ENCODE assay signal across 29 cellular contexts in the genomic region with DNA sequence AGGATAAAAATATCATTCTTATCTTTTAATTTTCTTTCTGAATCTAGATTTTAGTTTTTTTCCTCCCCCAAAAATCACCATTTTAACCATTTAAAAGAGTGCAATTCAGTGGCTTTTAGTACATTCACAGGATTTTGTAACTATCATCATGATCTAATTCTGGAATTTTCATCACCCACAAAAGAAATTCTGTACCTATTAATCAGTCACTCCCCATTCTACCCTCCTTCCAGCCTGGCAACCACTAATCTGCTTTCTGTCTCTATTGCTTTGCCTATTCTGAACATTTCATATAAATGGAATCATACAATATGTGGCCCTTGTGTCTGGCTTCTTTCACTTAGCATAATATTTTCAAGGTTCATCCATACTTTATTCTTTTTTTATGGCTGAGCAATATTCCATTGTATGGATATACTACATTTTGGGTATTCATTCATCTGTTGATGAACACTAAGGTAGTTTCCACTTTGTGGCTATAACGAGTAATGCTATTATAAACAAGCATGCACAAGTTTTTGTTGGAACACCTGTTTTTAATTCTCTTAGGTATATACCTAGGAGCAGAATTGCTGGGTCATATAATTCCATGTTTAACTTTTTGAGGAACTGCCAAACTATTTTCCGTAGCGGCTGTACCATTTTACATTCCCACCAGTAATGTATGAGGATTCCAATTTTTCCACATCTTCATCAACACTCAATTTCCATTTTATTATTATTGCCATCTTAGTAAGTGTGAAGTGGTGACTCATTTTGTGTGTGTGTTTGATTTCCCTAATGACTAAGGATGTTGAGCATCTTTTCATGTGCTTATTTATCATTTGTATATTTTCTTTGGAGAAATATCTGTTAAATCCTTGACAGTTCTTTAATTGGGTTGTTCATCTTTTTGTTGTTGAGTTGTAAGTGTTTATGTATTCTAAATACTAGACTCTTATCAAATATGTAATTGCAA.
A peak's percentile ranks its signal among the peaks of the same experiment; 100 is the strongest.
DNase-seq lines count a peak whose midpoint lies in the region; ATAC-seq, FAIRE-seq and TF ChIP-seq lines count a peak whose summit lies in the region.
"Had no signal": no experiment of that assay in that cellular context is flagged by ENCODE, and none has a peak within 500 bp of the region (broad histone marks: within the 10 kb centered on the region; RNA-seq: fewer than 3 reads in every experiment).

No MANE protein-coding gene starts in this region.

- no peak overlapping the region for H3K4me2 ChIP-seq in astrocyte (ENCODE audit: low read length)
- H3K4me2 ChIP-seq: neural progenitor cell had no signal

- no peak overlapping the region for H3K4me3 ChIP-seq in astrocyte (ENCODE audit: insufficient read depth, low read depth, low read length)
- no peak overlapping the region for H3K4me3 ChIP-seq in WERI-Rb-1 (ENCODE audit: low read depth, low read length)
- H3K4me3 ChIP-seq in kidney (ENCODE audit: low read length in 2 of 2), result no peak overlapping the region
- no peak overlapping the region for H3K4me3 ChIP-seq in right lobe of liver
- H3K4me3 ChIP-seq: ascending aorta, gastroesophageal sphincter, lower lobe of right lung, MG63, neural progenitor cell, transverse colon had no signal

- ATAC-seq in foreskin keratinocyte (peak; percentile 80), right lobe of liver (no peak)
- ATAC-seq: esophagus mucosa, gastroesophageal sphincter, lower lobe of right lung had no signal

- intact Hi-C loops in activated CD4-positive, alpha-beta T cell treated with anti-CD3 and anti-CD28 coated beads, Interleukin-2, amount 10 ng/mL, durations not matched to agents 24 days and 14 days (cut with micrococcal nuclease), result loop anchor here (10.0 kb wide), 2 partner anchors 86 to 294 kb away; no protein-coding TSS in a partner anchor
- intact Hi-C loops in kidney (cut with DNase I) (no loop called here), right lobe of liver (cut with DNase I) (no loop called here)

- no peaks in the 10 kb centered on the region for H4K20me1 ChIP-seq in astrocyte (ENCODE audit: insufficient read depth, low read length)

- H3K27ac ChIP-seq in astrocyte (ENCODE audit: low read depth, low read length) (peak overlapping the region; percentile 11), foreskin keratinocyte (peak overlapping the region; percentile 72), WERI-Rb-1 (no peak overlapping the region), kidney (ENCODE audit: low read depth in 2 of 2, low read length in 2 of 2) (no peak overlapping the region), right lobe of liver (no peak overlapping the region)
- H3K27ac ChIP-seq: ascending aorta, gastroesophageal sphincter, HL-60, lower lobe of right lung, neural progenitor cell, transverse colon had no signal

- FAIRE-seq in astrocyte (lab: Jason Lieb, UNC) (no peak), kidney (lab: Jason Lieb, UNC) (no peak)
- FAIRE-seq: H1, islet of Langerhans had no signal

- peaks cover 18% of the 10 kb centered on the region for H3K27me3 Mint-ChIP-seq in activated CD4-positive, alpha-beta T cell treated with anti-CD3 and anti-CD28 coated beads, Interleukin-2, amount 10 ng/mL, durations not matched to agents 24 days and 14 days
- peaks cover 2% of the 10 kb centered on the region for H3K27me3 Mint-ChIP-seq in astrocyte (ENCODE audit: low read depth, unreplicated experiment)
- H3K27me3 Mint-ChIP-seq: progenitor cell of endocrine pancreas had no signal

- H3K4me1 Mint-ChIP-seq in activated CD4-positive, alpha-beta T cell treated with anti-CD3 and anti-CD28 coated beads, Interleukin-2, amount 10 ng/mL, durations not matched to agents 24 days and 14 days, result peaks cover 14% of the 10 kb centered on the region
- peaks cover 13% of the 10 kb centered on the region for H3K4me1 Mint-ChIP-seq in astrocyte (ENCODE audit: low read depth, unreplicated experiment)
- H3K4me1 Mint-ChIP-seq: neural progenitor cell had no signal

- H3K4me1 ChIP-seq in astrocyte (ENCODE audit: insufficient read depth, low read length) (no peaks in the 10 kb centered on the region), foreskin keratinocyte (peaks cover 26% of the 10 kb centered on the region), kidney (ENCODE audit: control insufficient read depth in 1 of 2, insufficient read depth in 1 of 2, low read depth in 1 of 2, low read length in 2 of 2) (no peaks in the 10 kb centered on the region), right lobe of liver (no peaks in the 10 kb centered on the region)
- H3K4me1 ChIP-seq: ascending aorta, lower lobe of right lung, neural progenitor cell, transverse colon had no signal

- H3K4me3 Mint-ChIP-seq in activated CD4-positive, alpha-beta T cell treated with anti-CD3 and anti-CD28 coated beads, Interleukin-2, amount 10 ng/mL, durations not matched to agents 24 days and 14 days, result no peak overlapping the region
- H3K4me3 Mint-ChIP-seq in astrocyte (ENCODE audit: unreplicated experiment), result no peak overlapping the region
- H3K4me3 Mint-ChIP-seq: activated CD4-positive, alpha-beta memory T cell treated with anti-CD3 and anti-CD28 coated beads for 36 hours; activated naive CD8-positive, alpha-beta T cell; neural progenitor cell had no signal

- H3K9ac ChIP-seq in astrocyte (ENCODE audit: low read length), result no peak overlapping the region
- H3K9ac ChIP-seq in kidney (ENCODE audit: low read length in 2 of 2), result no peak overlapping the region
- H3K9ac ChIP-seq: neural progenitor cell had no signal

- TF ChIP-seq POLR2A in right lobe of liver (IDR thresholded peaks at IDR 0.05), result no peak

- no peaks in the 10 kb centered on the region for H3K79me2 ChIP-seq in astrocyte (ENCODE audit: insufficient read depth, low read length)

- peak; percentile 16 for DNase-seq in activated CD4-positive, alpha-beta T cell treated with anti-CD3 and anti-CD28 coated beads, Interleukin-2, amount 10 ng/mL, durations not matched to agents 24 days and 14 days
- no peak for DNase-seq in activated CD4-positive, alpha-beta T cell treated with anti-CD3 and anti-CD28 coated beads for 4 hours
- DNase-seq in astrocyte (ENCODE audit: low read depth) (peak; percentile 63), foreskin keratinocyte (peak; percentile 66 to 87), WERI-Rb-1 (no peak), kidney (no peak), right lobe of liver (no peak), NCI-H128 (lab: John Stamatoyannopoulos, UW; ENCODE audit: unreplicated experiment) (no peak)
- DNase-seq: 8988T; activated CD4-positive, alpha-beta memory T cell treated with anti-CD3 and anti-CD28 coated beads for 36 hours; activated CD4-positive, CD25-positive, alpha-beta regulatory T cell; effector CD4-positive, alpha-beta T cell; lower lobe of right lung; MG63; NCI-H1417 treated with DMSO at 0.1 percent for 48 hours; NCI-H2107; OCI-M1; Right ventricle myocardium superior; T1000; transverse colon had no signal

- no peaks in the 10 kb centered on the region for H3K36me3 Mint-ChIP-seq in activated CD4-positive, alpha-beta T cell treated with anti-CD3 and anti-CD28 coated beads, Interleukin-2, amount 10 ng/mL, durations not matched to agents 24 days and 14 days (ENCODE audit: low read depth)
- H3K36me3 Mint-ChIP-seq in astrocyte (ENCODE audit: low read depth, unreplicated experiment), result no peaks in the 10 kb centered on the region
- H3K36me3 Mint-ChIP-seq: activated CD4-positive, alpha-beta memory T cell treated with anti-CD3 and anti-CD28 coated beads for 36 hours; neural progenitor cell had no signal

- no peaks in the 10 kb centered on the region for H3K36me3 ChIP-seq in astrocyte (ENCODE audit: insufficient read depth, low read length)
- no peaks in the 10 kb centered on the region for H3K36me3 ChIP-seq in WERI-Rb-1
- no peaks in the 10 kb centered on the region for H3K36me3 ChIP-seq in kidney (ENCODE audit: control insufficient read depth in 1 of 2, insufficient read depth in 2 of 2, low read length in 2 of 2)
- H3K36me3 ChIP-seq in right lobe of liver, result no peaks in the 10 kb centered on the region
- H3K36me3 ChIP-seq: ascending aorta, gastroesophageal sphincter, lower lobe of right lung, MG63, neural progenitor cell, transverse colon had no signal

- H3K9me3 Mint-ChIP-seq in activated CD4-positive, alpha-beta T cell treated with anti-CD3 and anti-CD28 coated beads, Interleukin-2, amount 10 ng/mL, durations not matched to agents 24 days and 14 days, result peaks cover 6% of the 10 kb centered on the region
- peaks cover 6% of the 10 kb centered on the region for H3K9me3 Mint-ChIP-seq in astrocyte (ENCODE audit: unreplicated experiment)
- H3K9me3 Mint-ChIP-seq: activated CD4-positive, alpha-beta memory T cell treated with anti-CD3 and anti-CD28 coated beads for 36 hours; neural progenitor cell had no signal

- no peak overlapping the region for H2AFZ ChIP-seq in astrocyte (ENCODE audit: low read depth, low read length)
- H2AFZ ChIP-seq: neural progenitor cell had no signal

- no peaks in the 10 kb centered on the region for H3K27me3 ChIP-seq in astrocyte (ENCODE audit: insufficient read depth, low read length)
- no peaks in the 10 kb centered on the region for H3K27me3 ChIP-seq in foreskin keratinocyte
- no peaks in the 10 kb centered on the region for H3K27me3 ChIP-seq in WERI-Rb-1 (ENCODE audit: insufficient read depth, low read depth, severe bottlenecking)
- H3K27me3 ChIP-seq in right lobe of liver, result no peaks in the 10 kb centered on the region
- H3K27me3 ChIP-seq: ascending aorta, gastroesophageal sphincter, MG63, neural progenitor cell, transverse colon had no signal

- H3K27ac Mint-ChIP-seq in activated CD4-positive, alpha-beta T cell treated with anti-CD3 and anti-CD28 coated beads, Interleukin-2, amount 10 ng/mL, durations not matched to agents 24 days and 14 days, result no peak overlapping the region
- peak overlapping the region; percentile 80 for H3K27ac Mint-ChIP-seq in astrocyte (ENCODE audit: unreplicated experiment)
- H3K27ac Mint-ChIP-seq: activated CD4-positive, alpha-beta memory T cell treated with anti-CD3 and anti-CD28 coated beads for 36 hours; activated naive CD8-positive, alpha-beta T cell; neural progenitor cell; progenitor cell of endocrine pancreas had no signal

- 65% methylated on average over 3 of the region's 3 CpGs for WGBS in right lobe of liver (ENCODE audit: insufficient coverage, low coverage, low lambda C conversion rate, missing lambda C conversion rate)

- H3K9me3 ChIP-seq in astrocyte (ENCODE audit: insufficient read depth, low read depth, low read length), result no peaks in the 10 kb centered on the region
- H3K9me3 ChIP-seq in WERI-Rb-1 (ENCODE audit: severe bottlenecking), result no peaks in the 10 kb centered on the region
- no peaks in the 10 kb centered on the region for H3K9me3 ChIP-seq in kidney (ENCODE audit: control insufficient read depth in 1 of 2, low read length in 2 of 2)
- H3K9me3 ChIP-seq in right lobe of liver, result no peaks in the 10 kb centered on the region
- H3K9me3 ChIP-seq: ascending aorta, gastroesophageal sphincter, lower lobe of right lung, MG63, transverse colon had no signal

- TF ChIP-seq CTCF in astrocyte (IDR thresholded peaks at IDR 0.05; ENCODE audit: insufficient read depth, low read depth, low read length) (no peak), foreskin keratinocyte (conservative IDR thresholded peaks at IDR 0.05) (no peak), WERI-Rb-1 (IDR thresholded peaks at IDR 0.05; ENCODE audit: low read depth, low read length) (no peak), kidney (IDR thresholded peaks at IDR 0.05; ENCODE audit: borderline replicate concordance, extremely low read depth, insufficient read depth) (no peak), right lobe of liver (IDR thresholded peaks at IDR 0.05) (no peak)

Comparison
In these comparisons a context has a peak if more than half of its experiments do, and no peak if none do; other contexts are left out.
1. DNase-seq: peak in activated CD4-positive, alpha-beta T cell treated with anti-CD3 and anti-CD28 coated beads, Interleukin-2, amount 10 ng/mL, durations not matched to agents 24 days and 14 days (single experiment), astrocyte (single experiment) and foreskin keratinocyte (2 of 2); none in activated CD4-positive, alpha-beta T cell treated with anti-CD3 and anti-CD28 coated beads for 4 hours (0 of 2), WERI-Rb-1 (single experiment), kidney (single experiment), right lobe of liver (0 of 3) and NCI-H128 (single experiment).
2. H3K27ac ChIP-seq: peak in astrocyte (single experiment) and foreskin keratinocyte (single experiment); none in WERI-Rb-1 (single experiment), kidney (0 of 2) and right lobe of liver (0 of 3).